ENCODE assay signal across 32 cellular contexts in genomic region chr12:39884616-39885125, GRCh38.
"Had no signal": no experiment of that assay in that cellular context is flagged by ENCODE, and none has a peak within 500 bp of the region (broad histone marks: within the 10 kb centered on the region; RNA-seq: fewer than 3 reads in every experiment).

No MANE protein-coding gene starts in this region.

- H3K27ac Mint-ChIP-seq: activated CD4-positive, alpha-beta memory T cell treated with anti-CD3 and anti-CD28 coated beads for 36 hours; activated CD4-positive, alpha-beta T cell treated with anti-CD3 and anti-CD28 coated beads for 36 hours; activated CD4-positive, alpha-beta T cell treated with anti-CD3 and anti-CD28 coated beads, Interleukin-2, amount 10 ng/mL, durations not matched to agents 24 days and 14 days; activated CD8-positive, alpha-beta memory T cell treated with anti-CD3 and anti-CD28 coated beads, Interleukin-2, amount 10 ng/mL, durations not matched to agents 7 days and 5 days; activated CD8-positive, alpha-beta T cell treated with anti-CD3 and anti-CD28 coated beads, Interleukin-2, amount 10 ng/mL, durations not matched to agents 7 days and 5 days; activated naive CD4-positive, alpha-beta T cell treated with anti-CD3 and anti-CD28 coated beads for 36 hours; activated naive CD4-positive, alpha-beta T cell treated with anti-CD3 and anti-CD28 coated beads, Interleukin-2, amount 50 U/mL, for 24 hours; activated naive CD8-positive, alpha-beta T cell treated with anti-CD3 and anti-CD28 coated beads for 36 hours; activated naive CD8-positive, alpha-beta T cell treated with anti-CD3 and anti-CD28 coated beads, Interleukin-2, amount 50 U/mL, for 24 hours; activated T-helper 1 cell treated with anti-CD3 and anti-CD28 coated beads, Interleukin-12 subunit alpha, Interleukin-12 subunit beta, Interleukin-2, Interleukin-4 antibody, amounts not matched to agents 30 ng/mL and 10 ng/mL and 1 ng/mL, durations not matched to agents 14 hours and 24 hours and 36 hours; activated T-helper 2 cell treated with anti-CD3 and anti-CD28 coated beads, Interferon-gamma antibody, Interleukin-2, Interleukin-4, amounts not matched to agents 10 μg/mL and 5 μg/mL and 100 μg/mL, durations not matched to agents 14 hours and 24 hours and 36 hours had no signal

- H3K27me3 Mint-ChIP-seq: activated CD4-positive, alpha-beta memory T cell treated with anti-CD3 and anti-CD28 coated beads for 36 hours; activated CD4-positive, alpha-beta T cell treated with anti-CD3 and anti-CD28 coated beads for 36 hours; activated CD4-positive, alpha-beta T cell treated with anti-CD3 and anti-CD28 coated beads, Interleukin-2, amount 10 ng/mL, durations not matched to agents 24 days and 14 days; activated CD8-positive, alpha-beta memory T cell treated with anti-CD3 and anti-CD28 coated beads, Interleukin-2, amount 10 ng/mL, durations not matched to agents 7 days and 5 days; activated naive CD4-positive, alpha-beta T cell treated with anti-CD3 and anti-CD28 coated beads, Interleukin-2, amount 50 U/mL, for 24 hours; activated naive CD8-positive, alpha-beta T cell treated with anti-CD3 and anti-CD28 coated beads for 36 hours; activated naive CD8-positive, alpha-beta T cell treated with anti-CD3 and anti-CD28 coated beads, Interleukin-2, amount 50 U/mL, for 24 hours had no signal

- FAIRE-seq: endometrium, endothelial cell of umbilical vein, frontal cortex had no signal

- H3K4me3 Mint-ChIP-seq: activated CD4-positive, alpha-beta memory T cell treated with anti-CD3 and anti-CD28 coated beads for 36 hours; activated CD4-positive, alpha-beta T cell treated with anti-CD3 and anti-CD28 coated beads for 36 hours; activated CD4-positive, alpha-beta T cell treated with anti-CD3 and anti-CD28 coated beads, Interleukin-2, amount 10 ng/mL, durations not matched to agents 24 days and 14 days; activated CD8-positive, alpha-beta memory T cell treated with anti-CD3 and anti-CD28 coated beads, Interleukin-2, amount 10 ng/mL, durations not matched to agents 7 days and 5 days; activated CD8-positive, alpha-beta T cell treated with anti-CD3 and anti-CD28 coated beads, Interleukin-2, amount 10 ng/mL, durations not matched to agents 7 days and 5 days; activated naive CD4-positive, alpha-beta T cell treated with anti-CD3 and anti-CD28 coated beads for 36 hours; activated naive CD4-positive, alpha-beta T cell treated with anti-CD3 and anti-CD28 coated beads, Interleukin-2, amount 50 U/mL, for 24 hours; activated naive CD8-positive, alpha-beta T cell treated with anti-CD3 and anti-CD28 coated beads for 36 hours; activated naive CD8-positive, alpha-beta T cell treated with anti-CD3 and anti-CD28 coated beads, Interleukin-2, amount 50 U/mL, for 24 hours; activated T-helper 1 cell treated with anti-CD3 and anti-CD28 coated beads, Interleukin-12 subunit alpha, Interleukin-12 subunit beta, Interleukin-2, Interleukin-4 antibody, amounts not matched to agents 30 ng/mL and 10 ng/mL and 1 ng/mL, durations not matched to agents 14 hours and 24 hours and 36 hours had no signal

- H3K27ac ChIP-seq: adrenal gland, body of pancreas, cardiac muscle cell, colonic mucosa, epithelial cell of prostate, esophagus squamous epithelium had no signal

- H3K9me3 Mint-ChIP-seq: activated T-helper 1 cell treated with anti-CD3 and anti-CD28 coated beads, Interleukin-12 subunit alpha, Interleukin-12 subunit beta, Interleukin-2, Interleukin-4 antibody, amounts not matched to agents 30 ng/mL and 10 ng/mL and 1 ng/mL, durations not matched to agents 14 hours and 24 hours and 36 hours; activated T-helper 2 cell treated with anti-CD3 and anti-CD28 coated beads, Interferon-gamma antibody, Interleukin-2, Interleukin-4, amounts not matched to agents 10 μg/mL and 5 μg/mL and 100 μg/mL, durations not matched to agents 14 hours and 24 hours and 36 hours had no signal

- H3K4me1 ChIP-seq: body of pancreas, colonic mucosa had no signal

- ATAC-seq: activated CD4-positive, alpha-beta T cell treated with anti-CD3 and anti-CD28 coated beads for 36 hours; activated CD8-positive, alpha-beta memory T cell treated with anti-CD3 and anti-CD28 coated beads, Interleukin-2, amount 10 ng/mL, durations not matched to agents 7 days and 5 days; activated CD8-positive, alpha-beta T cell treated with anti-CD3 and anti-CD28 coated beads, Interleukin-2, amount 10 ng/mL, durations not matched to agents 7 days and 5 days; activated naive CD8-positive, alpha-beta T cell treated with anti-CD3 and anti-CD28 coated beads, Interleukin-2, amount 50 U/mL, for 24 hours; body of pancreas had no signal

- H3K27me3 ChIP-seq: adrenal gland, body of pancreas, cardiac muscle cell, colonic mucosa, esophagus squamous epithelium had no signal

- DNase-seq: activated CD4-positive, alpha-beta memory T cell treated with anti-CD3 and anti-CD28 coated beads for 36 hours; activated CD4-positive, alpha-beta T cell treated with anti-CD3 and anti-CD28 coated beads for 36 hours; activated CD4-positive, alpha-beta T cell treated with anti-CD3 and anti-CD28 coated beads, Interleukin-2, amount 10 ng/mL, durations not matched to agents 24 days and 14 days; activated CD4-positive, CD25-positive, alpha-beta regulatory T cell; activated CD4-positive, CD25-positive, alpha-beta regulatory T cell treated with anti-CD3 and anti-CD28 coated beads, Interleukin-2, amount 50 U/mL, for 72 hours; activated CD8-positive, alpha-beta memory T cell treated with anti-CD3 and anti-CD28 coated beads, Interleukin-2, amount 10 ng/mL, durations not matched to agents 7 days and 5 days; activated CD8-positive, alpha-beta memory T cell treated with anti-CD3 and anti-CD28 coated beads, Interleukin-2, amount 50 U/mL, for 4 hours; activated CD8-positive, alpha-beta T cell treated with anti-CD3 and anti-CD28 coated beads, Interleukin-2, amount 10 ng/mL, durations not matched to agents 7 days and 5 days; activated effector memory CD4-positive, alpha-beta T cell treated with anti-CD3 and anti-CD28 coated beads, Interleukin-2, amount 50 U/mL, for 16 hours; activated naive CD4-positive, alpha-beta T cell treated with anti-CD3 and anti-CD28 coated beads for 36 hours; activated naive CD8-positive, alpha-beta T cell treated with anti-CD3 and anti-CD28 coated beads for 36 hours; activated naive CD8-positive, alpha-beta T cell treated with anti-CD3 and anti-CD28 coated beads, Interleukin-2, amount 50 U/mL, for 24 hours; activated T-cell treated with anti-CD3 and anti-CD28 coated beads, Interleukin-2, amount 50 U/mL, for 1 hour; activated T-cell treated with anti-CD3 and anti-CD28 coated beads, Interleukin-2, amount 50 U/mL, for 48 hours; adrenal gland; amygdala; aorta; body of pancreas; central memory CD4-positive, alpha-beta T cell; cerebellar nuclear complex; colonic mucosa; effector CD8-positive, alpha-beta T cell; esophagus squamous epithelium; T-helper 2 cell had no signal

- H3K4me1 Mint-ChIP-seq: activated CD4-positive, alpha-beta T cell treated with anti-CD3 and anti-CD28 coated beads for 36 hours; activated CD4-positive, alpha-beta T cell treated with anti-CD3 and anti-CD28 coated beads, Interleukin-2, amount 10 ng/mL, durations not matched to agents 24 days and 14 days; activated CD8-positive, alpha-beta memory T cell treated with anti-CD3 and anti-CD28 coated beads, Interleukin-2, amount 10 ng/mL, durations not matched to agents 7 days and 5 days; activated naive CD4-positive, alpha-beta T cell treated with anti-CD3 and anti-CD28 coated beads, Interleukin-2, amount 50 U/mL, for 24 hours; activated naive CD8-positive, alpha-beta T cell treated with anti-CD3 and anti-CD28 coated beads for 36 hours; activated naive CD8-positive, alpha-beta T cell treated with anti-CD3 and anti-CD28 coated beads, Interleukin-2, amount 50 U/mL, for 24 hours had no signal
